In genomic region chr19:44542671-44543070, GRCh38 we compare ENCODE assay signal across 9 cellular contexts. TPM values are rescaled to one million over a fixed set of nuclear protein-coding genes. Genes with fewer than 3 reads are reported as not detected.
"Had no signal": no experiment of that assay in that cellular context is flagged by ENCODE, and none has a peak within 500 bp of the region (broad histone marks: within the 10 kb centered on the region; RNA-seq: fewer than 3 reads in every experiment).

No MANE protein-coding gene starts in this region.

- ATAC-seq: GM12878 had no signal

- FAIRE-seq: G401.6, GM12878, GM12891, GM12892, GM18507, GM19239 had no signal

- DNase-seq: GDM1, GF-D8 had no signal

- H3K4me3 ChIP-seq: GM12878 had no signal

RNA-seq across cellular contexts. Expression of gene CEACAM20, which starts 13.2 kb away (rescaled TPM):
- total RNA-seq: G401, GM12878 had no signal
- polyA plus RNA-seq: GM12878 had no signal
